ENCODE assay signal across 12 cellular contexts in genomic region chr7:2838873-2839578, GRCh38. TPM values are rescaled to one million over a fixed set of nuclear protein-coding genes. Genes with fewer than 3 reads are reported as not detected.
DNase-seq lines count a peak whose midpoint lies in the region; ATAC-seq, FAIRE-seq and TF ChIP-seq lines count a peak whose summit lies in the region.
"Had no signal": no experiment of that assay in that cellular context is flagged by ENCODE, and none has a peak within 500 bp of the region (broad histone marks: within the 10 kb centered on the region; RNA-seq: fewer than 3 reads in every experiment).

No MANE protein-coding gene starts in this region.

- H2AFZ ChIP-seq in HepG2 (ENCODE audit: low read length) (no peak overlapping the region), neural progenitor cell (replicated peaks) (no peak overlapping the region)

- WGBS in HepG2 (ENCODE audit: low lambda C conversion rate) = 87% methylated on average over 13 of the region's 13 CpGs
- WGBS in right lobe of liver (ENCODE audit: insufficient coverage, low coverage, low lambda C conversion rate, missing lambda C conversion rate) = 87% methylated on average over 10 of the region's 13 CpGs

- intact Hi-C loops in HepG2 (cut with micrococcal nuclease; ENCODE audit: unreplicated experiment) (no loop called here), right lobe of liver (cut with DNase I) (no loop called here), sciatic nerve (cut with DNase I) (no loop called here)

- H3K9me3 Mint-ChIP-seq in neural progenitor cell = peaks cover 2% of the 10 kb centered on the region

- TF ChIP-seq RAD21 in HepG2 (CRISPR knock-in tag; IDR thresholded peaks at IDR 0.05) = no peak

- H3K4me3 Mint-ChIP-seq in T-helper 17 cell = no peak overlapping the region
- no peak overlapping the region for H3K4me3 Mint-ChIP-seq in neural progenitor cell

- H3K27ac Mint-ChIP-seq in T-helper 17 cell (no peak overlapping the region), neural progenitor cell (no peak overlapping the region)

- POLR2A ChIA-PET in HepG2 (lab: Yijun Ruan, JAX) = interaction anchor here (0.7 kb wide), 1 partner anchor 23 kb away, joined by 3 read pairs; no protein-coding TSS in a partner anchor

- CTCF ChIA-PET in HepG2 (lab: Yijun Ruan, JAX; ENCODE audit: low intra/inter-chr PET ratio, low total read pairs) = no interaction called here

- no peaks in the 10 kb centered on the region for H3K27me3 ChIP-seq in HepG2 (ENCODE audit: control insufficient read depth in 1 of 2, insufficient read depth in 2 of 2, low read length in 2 of 2)
- no peaks in the 10 kb centered on the region for H3K27me3 ChIP-seq in right lobe of liver
- H3K27me3 ChIP-seq in neural progenitor cell = no peaks in the 10 kb centered on the region
- H3K27me3 ChIP-seq: neutrophil had no signal

- H3K4me3 ChIP-seq in HepG2 (replicated peaks in 1 of 3; ENCODE audit: insufficient read depth in 1 of 3, low read depth in 2 of 3, low read length in 3 of 3) (no peak overlapping the region), right lobe of liver (no peak overlapping the region), neural progenitor cell (no peak overlapping the region)

- H3K36me3 ChIP-seq in HepG2 (replicated peaks in 1 of 2; ENCODE audit: control insufficient read depth in 1 of 2, insufficient read depth in 2 of 2, low read length in 2 of 2) = peaks cover 10 to 46% of the 10 kb centered on the region in 2 experiments; a peak in 4 of 5 replicates
- no peaks in the 10 kb centered on the region for H3K36me3 ChIP-seq in right lobe of liver
- H3K36me3 ChIP-seq in neural progenitor cell = no peaks in the 10 kb centered on the region
- H3K36me3 ChIP-seq: neutrophil had no signal

- H3K9ac ChIP-seq in HepG2 (ENCODE audit: insufficient read depth, low read depth, low read length) = no peak overlapping the region
- no peak overlapping the region for H3K9ac ChIP-seq in neural progenitor cell

- H3K4me1 Mint-ChIP-seq in T-helper 17 cell = peaks cover 28% of the 10 kb centered on the region
- peaks cover 23% of the 10 kb centered on the region for H3K4me1 Mint-ChIP-seq in neural progenitor cell

- H3F3A ChIP-seq in neural progenitor cell (ENCODE audit: low read depth) = peaks cover 5% of the 10 kb centered on the region

- 0 out of 2 replicates have a peak, but pooled peaks cover 2% of the 10 kb centered on the region for H4K20me1 ChIP-seq in HepG2 (ENCODE audit: insufficient read depth, low read length)
- peaks cover 76% of the 10 kb centered on the region for H4K20me1 ChIP-seq in neural progenitor cell (ENCODE audit: low read depth)

- H3K79me2 ChIP-seq in HepG2 (ENCODE audit: insufficient read depth, low read length) = peaks cover 91% of the 10 kb centered on the region
- peaks cover 98% of the 10 kb centered on the region for H3K79me2 ChIP-seq in neural progenitor cell (ENCODE audit: low read depth)

- DNase-seq in HepG2 (ENCODE audit: low spot score) (no peak), right lobe of liver (no peak), T-helper 17 cell (no peak), sciatic nerve (ENCODE audit: low spot score) (no peak), nucleus accumbens (lab: John Stamatoyannopoulos, UW) (no peak), neural progenitor cell (ENCODE audit: low spot score) (no peak)
- no peak for DNase-seq in stimulated activated CD8-positive, alpha-beta memory T cell treated with anti-CD3 and anti-CD28 coated beads, Interleukin-4, amount 100 ng/mL, for 48 hours
- DNase-seq: activated effector memory CD4-positive, alpha-beta T cell treated with anti-CD3 and anti-CD28 coated beads, Interleukin-2, amount 50 U/mL, for 16 hours; NCI-H524 had no signal

- H3K36me3 Mint-ChIP-seq in T-helper 17 cell (ENCODE audit: low read depth) = peaks cover 11% of the 10 kb centered on the region
- peaks cover 57% of the 10 kb centered on the region for H3K36me3 Mint-ChIP-seq in neural progenitor cell

- no peak for TF ChIP-seq EP300 in HepG2 (IDR thresholded peaks at IDR 0.05; ENCODE audit: low read depth in 2 of 2, low read length in 2 of 2)
- no peak for TF ChIP-seq EP300 in HepG2 (CRISPR knock-in tag; IDR thresholded peaks at IDR 0.05; ENCODE audit: borderline replicate concordance)

- in situ Hi-C loops in HepG2 (cut with HindIII; ENCODE audit: extremely low pct_ligation_motif_present, low pct_unique_long_range_greater_than_20kb) = no loop called here

- TF ChIP-seq CTCF in HepG2 (CRISPR knock-in tag; IDR thresholded peaks at IDR 0.05) = no peak
- TF ChIP-seq CTCF in right lobe of liver (IDR thresholded peaks at IDR 0.05) = no peak
- no peak for TF ChIP-seq CTCF in neural progenitor cell (IDR thresholded peaks at IDR 0.05)

- H3K4me2 ChIP-seq in HepG2 (ENCODE audit: low read depth, low read length) = peak overlapping the region; percentile 5; the same call in 1 of the 2 replicates
- no peak overlapping the region for H3K4me2 ChIP-seq in neural progenitor cell

- no TSS peak for BruUV-seq in HepG2 (replicated peaks; lab: Mats Ljungman, UMichigan)

- H3K4me1 ChIP-seq in HepG2 (ENCODE audit: insufficient read depth, low read length) (peaks cover 55% of the 10 kb centered on the region), right lobe of liver (peaks cover 0 to 9% (median 0%) of the 10 kb centered on the region in 4 donors), neural progenitor cell (peaks cover 26% of the 10 kb centered on the region)

- H3K27me3 Mint-ChIP-seq in T-helper 17 cell (no peaks in the 10 kb centered on the region), neural progenitor cell (ENCODE audit: insufficient read depth, low read depth) (peaks cover 4% of the 10 kb centered on the region)

- H3K27ac ChIP-seq in HepG2 (ENCODE audit: extremely low read length, insufficient read depth, low read length) (no peak overlapping the region), right lobe of liver (no peak overlapping the region), neural progenitor cell (no peak overlapping the region)
- H3K27ac ChIP-seq: C4-2B, neutrophil had no signal

- TF ChIP-seq POLR2A in HepG2 (IDR thresholded peaks at IDR 0.05; ENCODE audit: insufficient read depth in 1 of 2, low read depth in 2 of 2, low read length in 2 of 2) (no peak), right lobe of liver (IDR thresholded peaks at IDR 0.05) (no peak)

- no peaks in the 10 kb centered on the region for H3K9me3 ChIP-seq in HepG2 (ENCODE audit: low read length)
- no peaks in the 10 kb centered on the region for H3K9me3 ChIP-seq in right lobe of liver
- no peaks in the 10 kb centered on the region for H3K9me3 ChIP-seq in T-helper 17 cell (ENCODE audit: control insufficient read depth, low read length, poor library complexity, severe bottlenecking)
- no peaks in the 10 kb centered on the region for H3K9me3 ChIP-seq in neural progenitor cell (ENCODE audit: low read depth)
- H3K9me3 ChIP-seq: neutrophil had no signal

- ATAC-seq in HepG2 = no peak
- no peak for ATAC-seq in right lobe of liver
- peak; percentile 42 for ATAC-seq in HG02870 (IDR thresholded peaks at IDR 0.05; ENCODE audit: unreplicated experiment)
- ATAC-seq in T-helper 17 cell = peak; percentile 46
- ATAC-seq in sciatic nerve = no peak

- FAIRE-seq in HepG2 (lab: Jason Lieb, UNC) = no peak

TF ChIP-seq in HepG2, 621 proteins besides CTCF, POLR2A, EP300 and RAD21 (continues in another document):
- TF ChIP-seq TSC22D2 (CRISPR knock-in tag; IDR thresholded peaks at IDR 0.05; ENCODE audit: borderline replicate concordance) = no peak
- peak; percentile 62 for TF ChIP-seq ZMYM3 (CRISPR knock-in tag; IDR thresholded peaks at IDR 0.05)
- no peak for TF ChIP-seq FOXA1 (IDR thresholded peaks at IDR 0.05)
- TF ChIP-seq FOXA1 (CRISPR knock-in tag; IDR thresholded peaks at IDR 0.05) = no peak
- no peak for TF ChIP-seq TMF1 (CRISPR knock-in tag; IDR thresholded peaks at IDR 0.05; ENCODE audit: low read depth)
- no peak for TF ChIP-seq ZNF317 (CRISPR knock-in tag; IDR thresholded peaks at IDR 0.05)
- TF ChIP-seq ZNF460 (CRISPR knock-in tag; IDR thresholded peaks at IDR 0.05; ENCODE audit: borderline replicate concordance) = peak; percentile 93

RNA-seq across cellular contexts. Expression of gene GNA12, which starts 5.1 kb away (rescaled TPM):
- total RNA-seq in HepG2 (2016; rRNA removed; fragmentation: Illumina TruSeq; extraction: Trizol) (16.2 and 23.3 TPM in 2 replicates), right lobe of liver (10 to 100 TPM; 10.3 to 32.1 (median 14.1) TPM), T-helper 17 cell (10 to 100 TPM; 13.5 to 19.2 TPM), sciatic nerve (46.7 TPM), neural progenitor cell (ENCODE audit: low replicate concordance) (32.2 and 34.7 TPM in 2 replicates)
- total RNA-seq in HepG2 (2016; cell fraction: cytosol; rRNA removed; fragmentation: Illumina TruSeq; extraction: Trizol; ENCODE audit: low read depth) = 7.2 and 7.5 TPM in 2 replicates
- total RNA-seq in HepG2 (2016; cell fraction: insoluble cytoplasmic fraction; rRNA removed; fragmentation: Illumina TruSeq; extraction: Trizol) = 16.1 and 17.2 TPM in 2 replicates
- total RNA-seq in HepG2 (2016; cell fraction: membrane; rRNA removed; fragmentation: Illumina TruSeq; extraction: Trizol) = 26.9 and 27.9 TPM in 2 replicates
- total RNA-seq in HepG2 (2016; cell fraction: nucleus; rRNA removed; fragmentation: Illumina TruSeq; extraction: Trizol) = 14.4 and 16.2 TPM in 2 replicates
- 50.9 and 68.0 TPM in 2 replicates for polyA plus RNA-seq in HepG2 (2011; rRNA removed)
- 45.6 and 47.6 TPM in 2 replicates for polyA plus RNA-seq in HepG2 (2011; cell fraction: cytosol; rRNA removed)
- polyA plus RNA-seq in HepG2 (2011; cell fraction: nucleus; rRNA removed) = 34.2 and 39.3 TPM in 2 replicates
- 39.2 and 40.4 TPM in 2 replicates for polyA plus RNA-seq in HepG2 (2012)
- polyA plus RNA-seq in HepG2 (2016; cell fraction: cytosol; fragmentation: Illumina TruSeq; extraction: Trizol; ENCODE audit: low read depth) = 11.0 and 12.4 TPM in 2 replicates
- 33.6 and 42.6 TPM in 2 replicates for polyA plus RNA-seq in HepG2 (2016; cell fraction: insoluble cytoplasmic fraction; fragmentation: Illumina TruSeq; extraction: Trizol; ENCODE audit: low read depth)
- polyA plus RNA-seq in HepG2 (2016; cell fraction: membrane; fragmentation: Illumina TruSeq; extraction: Trizol; ENCODE audit: low read depth) = 39.2 and 40.8 TPM in 2 replicates
- polyA plus RNA-seq in HepG2 (2016; cell fraction: nucleus; fragmentation: Illumina TruSeq; extraction: Trizol; ENCODE audit: insufficient read depth, low read depth) = 26.9 and 29.3 TPM in 2 replicates
- 54.6 and 166 TPM in 2 replicates for polyA minus RNA-seq in HepG2 (2011; rRNA and poly(A)+ RNA removed; ENCODE audit: low replicate concordance)
- polyA minus RNA-seq in HepG2 (2011; cell fraction: cytosol; rRNA and poly(A)+ RNA removed) = 37.4 and 48.5 TPM in 2 replicates
- polyA minus RNA-seq in HepG2 (2011; cell fraction: nucleus; rRNA and poly(A)+ RNA removed) = 30.9 and 39.8 TPM in 2 replicates

Comparison
In these comparisons a context has a peak if more than half of its experiments do, and no peak if none do; other contexts are left out.
1. ATAC-seq: peak in HG02870 (single experiment) and T-helper 17 cell (single experiment); none in HepG2 (single experiment), right lobe of liver (0 of 4) and sciatic nerve (single experiment).